Comparison of ENCODE assay signal across 10 cellular contexts in the genomic region with DNA sequence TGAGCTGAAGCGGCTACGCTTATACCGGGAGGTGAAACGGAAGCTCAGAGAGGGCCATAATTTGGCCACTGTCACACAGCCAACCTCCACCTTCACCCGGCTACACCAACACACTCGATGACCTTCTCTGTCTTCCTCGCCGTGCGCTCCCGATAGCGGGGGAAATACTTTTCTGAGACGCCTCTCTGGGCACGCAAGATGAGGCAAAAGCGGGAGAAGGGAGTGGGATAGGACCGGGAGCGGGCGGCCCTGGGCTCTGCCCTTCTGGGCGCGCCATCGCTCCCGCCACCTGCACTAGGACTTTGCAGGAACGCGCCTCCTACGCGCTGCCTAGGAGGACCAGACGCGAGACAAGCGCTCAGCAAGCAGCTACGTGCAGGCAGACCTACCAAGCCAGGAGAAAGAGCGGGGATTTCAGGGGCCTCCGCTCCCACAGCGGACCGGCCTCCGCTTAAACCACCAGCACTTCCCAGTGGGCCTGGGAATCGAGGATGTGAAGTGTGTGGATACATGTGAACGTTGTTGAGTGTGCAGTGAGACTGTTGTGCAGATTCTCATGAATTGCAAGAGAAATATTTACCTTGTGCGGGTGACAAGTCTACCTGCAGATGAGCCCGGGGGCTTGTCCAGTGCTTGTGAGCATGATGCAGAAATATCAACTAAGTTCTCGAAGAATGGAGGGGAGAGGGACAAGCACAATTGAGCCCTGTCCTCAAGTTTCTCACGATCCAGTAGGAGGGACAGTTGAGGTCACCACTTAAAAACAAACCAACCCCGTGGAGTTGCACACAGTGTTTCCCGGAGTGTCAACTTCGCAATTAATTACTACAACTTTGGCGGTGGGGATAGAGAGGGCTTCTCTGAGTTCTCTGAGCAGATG. TPM values are rescaled to one million over a fixed set of nuclear protein-coding genes. Genes with fewer than 3 reads are reported as not detected.
DNase-seq lines count a peak whose midpoint lies in the region; ATAC-seq, FAIRE-seq and TF ChIP-seq lines count a peak whose summit lies in the region.
"Had no signal": no experiment of that assay in that cellular context is flagged by ENCODE, and none has a peak within 500 bp of the region (broad histone marks: within the 10 kb centered on the region; RNA-seq: fewer than 3 reads in every experiment).

No MANE protein-coding gene starts in this region.

- H3K36me3 ChIP-seq in K562 (ENCODE audit: control insufficient read depth, insufficient read depth, low read length) (no peaks in the 10 kb centered on the region), HepG2 (replicated peaks in 1 of 2; ENCODE audit: control insufficient read depth in 1 of 2, insufficient read depth in 2 of 2, low read length in 2 of 2) (no peaks in the 10 kb centered on the region), thoracic aorta (no peaks in the 10 kb centered on the region)

- H3K4me2 ChIP-seq in K562 (ENCODE audit: insufficient read depth, low read length): no peak overlapping the region
- peak overlapping the region; percentile 82 for H3K4me2 ChIP-seq in HepG2 (ENCODE audit: low read depth, low read length)

- H3K4me3 ChIP-seq in K562 (no peak overlapping the region), HepG2 (replicated peaks in 1 of 3; ENCODE audit: insufficient read depth in 1 of 3, low read depth in 2 of 3, low read length in 3 of 3) (peak overlapping the region; percentile 42 to 75 (median 57)), thoracic aorta (peak overlapping the region; percentile 65)

- H4K20me1 ChIP-seq in K562 (replicated peaks; ENCODE audit: control insufficient read depth, insufficient read depth, low read length): peaks cover 11% of the 10 kb centered on the region
- H4K20me1 ChIP-seq in HepG2 (ENCODE audit: insufficient read depth, low read length): peaks cover 4% of the 10 kb centered on the region; the same call in 1 of the 2 replicates

- H3K9me3 ChIP-seq in K562 (replicated peaks; ENCODE audit: control insufficient read depth, insufficient read depth, low read depth, low read length): no peaks in the 10 kb centered on the region
- H3K9me3 ChIP-seq in HepG2 (ENCODE audit: low read length): no peaks in the 10 kb centered on the region
- no peaks in the 10 kb centered on the region for H3K9me3 ChIP-seq in thoracic aorta

- no peak overlapping the region for H3K27ac ChIP-seq in K562 (ENCODE audit: extremely low read depth, low read depth, low read length)
- no peak overlapping the region for H3K27ac ChIP-seq in HepG2 (ENCODE audit: extremely low read length, insufficient read depth, low read length)
- H3K27ac ChIP-seq in thoracic aorta: no peak overlapping the region

- DNase-seq in activated T-cell treated with anti-CD3 and anti-CD28 coated beads, Interleukin-2, amount 50 U/mL, for 72 hours: no peak
- no peak for DNase-seq in activated T-cell treated with anti-CD3 and anti-CD28 coated beads, Interleukin-2, amount 50 U/mL, for 4 hours
- no peak for DNase-seq in K562 (ENCODE audit: extremely low read depth in 1 of 4, low spot score in 3 of 4)
- no peak for DNase-seq in HepG2 (ENCODE audit: low spot score)
- DNase-seq in thoracic aorta (ENCODE audit: low spot score): no peak
- DNase-seq in CD14-positive monocyte (ENCODE audit: low spot score): no peak
- DNase-seq in stimulated activated CD4-positive, alpha-beta T cell treated with anti-CD3 and anti-CD28 coated beads, Interleukin-15, amount 100 ng/mL, for 24 hours: no peak
- no peak for DNase-seq in NCI-H1930 (lab: John Stamatoyannopoulos, UW)
- DNase-seq: activated CD4-positive, alpha-beta T cell treated with anti-CD3 and anti-CD28 coated beads for 4 hours had no signal

- H3K9ac ChIP-seq in K562 (ENCODE audit: insufficient read depth in 1 of 2, low read depth in 2 of 2, low read length in 2 of 2) (0 out of 4 replicates have a peak overlapping the region, but pooled peaks of 1 of the 2 experiments have one; percentile 4), HepG2 (ENCODE audit: insufficient read depth, low read depth, low read length) (no peak overlapping the region)

- CTCF ChIA-PET in K562 (lab: Yijun Ruan, JAX; ENCODE audit: low intra/inter-chr PET ratio) (interaction anchor here (0.6 to 1.6 kb wide), 2 partner anchors 474 to 660 kb away, joined by 4 to 5 read pairs; no protein-coding TSS in a partner anchor), HepG2 (lab: Yijun Ruan, JAX; ENCODE audit: low intra/inter-chr PET ratio, low total read pairs) (interaction anchor here (5.4 kb wide), 1 partner anchor 473 kb away, joined by 67 read pairs; no protein-coding TSS in a partner anchor)

- ATAC-seq in activated T-cell treated with anti-CD3 and anti-CD28 coated beads, Interleukin-2, amount 50 U/mL, for 72 hours (replicated peaks in 1 of 2): no peak
- ATAC-seq in activated T-cell treated with anti-CD3 and anti-CD28 coated beads, Interleukin-2, amount 50 U/mL, for 4 hours: no peak
- ATAC-seq in K562 (no peak), HepG2 (peak; percentile 5; the same call in 1 of the 3 replicates), thoracic aorta (ENCODE audit: insufficient number of reproducible peaks, low FRiP score, low read depth) (no peak)

- FAIRE-seq in K562 (lab: Jason Lieb, UNC) (no peak), HepG2 (lab: Jason Lieb, UNC) (no peak)

- TF ChIP-seq CTCF in K562 (IDR thresholded peaks at IDR 0.05 in 2 of 3, conservative IDR thresholded peaks at IDR 0.05 in 1 of 3; ENCODE audit: insufficient read depth in 2 of 3, low read depth in 1 of 3, low read length in 3 of 3) (no peak), HepG2 (CRISPR knock-in tag; IDR thresholded peaks at IDR 0.05) (no peak), thoracic aorta (IDR thresholded peaks at IDR 0.05) (no peak), CD14-positive monocyte (IDR thresholded peaks at IDR 0.05) (no peak)

- BruUV-seq in K562 (replicated peaks; lab: Mats Ljungman, UMichigan) (no TSS peak), HepG2 (replicated peaks; lab: Mats Ljungman, UMichigan) (no TSS peak)

- no peak overlapping the region for H3K27ac Mint-ChIP-seq in activated T-cell treated with anti-CD3 and anti-CD28 coated beads, Interleukin-2, amount 50 U/mL, for 72 hours
- H3K27ac Mint-ChIP-seq in CD14-positive monocyte: no peak overlapping the region

- H3K36me3 Mint-ChIP-seq in activated T-cell treated with anti-CD3 and anti-CD28 coated beads, Interleukin-2, amount 50 U/mL, for 72 hours (ENCODE audit: insufficient read depth in 2 of 2): no peaks in the 10 kb centered on the region
- no peaks in the 10 kb centered on the region for H3K36me3 Mint-ChIP-seq in activated T-cell treated with anti-CD3 and anti-CD28 coated beads, Interleukin-2, amount 50 U/mL, for 4 hours (ENCODE audit: insufficient read depth)
- peaks cover 0 to 3% of the 10 kb centered on the region in 2 donors for H3K36me3 Mint-ChIP-seq in CD14-positive monocyte

- POLR2A ChIA-PET in K562 (lab: Yijun Ruan, JAX): interaction anchor here (0.6 kb wide), 1 partner anchor 128 kb away, joined by 3 read pairs; no protein-coding TSS in a partner anchor
- POLR2A ChIA-PET in HepG2 (lab: Yijun Ruan, JAX): no interaction called here

- intact Hi-C loops in K562 (cut with micrococcal nuclease): no loop called here
- intact Hi-C loops in HepG2 (cut with micrococcal nuclease; ENCODE audit: unreplicated experiment): loop anchor here (2.0 to 5.0 kb wide), 2 partner anchors 392 to 911 kb away; no protein-coding TSS in a partner anchor
- intact Hi-C loops in CD14-positive monocyte (cut with micrococcal nuclease): loop anchor here (5.0 to 10.0 kb wide), 3 partner anchors 558 to 708 kb away; no protein-coding TSS in a partner anchor

- H3K4me1 ChIP-seq in K562 (replicated peaks in 1 of 2; ENCODE audit: control insufficient read depth in 2 of 2, insufficient read depth in 2 of 2, low read length in 2 of 2): peaks cover 0 to 29% of the 10 kb centered on the region in 2 experiments; a peak in 3 of 5 replicates
- peaks cover 32% of the 10 kb centered on the region for H3K4me1 ChIP-seq in HepG2 (ENCODE audit: insufficient read depth, low read length)
- peaks cover 20 to 39% of the 10 kb centered on the region in 2 donors for H3K4me1 ChIP-seq in thoracic aorta (ENCODE audit: control insufficient read depth in 1 of 2, low read depth in 2 of 2)

- H2AFZ ChIP-seq in K562 (ENCODE audit: low read depth, low read length) (no peak overlapping the region), HepG2 (ENCODE audit: low read length) (no peak overlapping the region)

- no peaks in the 10 kb centered on the region for H3K9me1 ChIP-seq in K562 (ENCODE audit: control insufficient read depth, insufficient read depth, low read length)

- H3K27me3 Mint-ChIP-seq in activated T-cell treated with anti-CD3 and anti-CD28 coated beads, Interleukin-2, amount 50 U/mL, for 72 hours (ENCODE audit: low read depth): peaks cover 84% of the 10 kb centered on the region
- peaks cover 72% of the 10 kb centered on the region for H3K27me3 Mint-ChIP-seq in activated T-cell treated with anti-CD3 and anti-CD28 coated beads, Interleukin-2, amount 50 U/mL, for 4 hours (ENCODE audit: low read depth)
- H3K27me3 Mint-ChIP-seq in CD14-positive monocyte (ENCODE audit: low read depth in 3 of 3): peaks cover 86 to 95% (median 86%) of the 10 kb centered on the region in 3 donors

- H3K9me3 Mint-ChIP-seq in activated T-cell treated with anti-CD3 and anti-CD28 coated beads, Interleukin-2, amount 50 U/mL, for 72 hours: no peaks in the 10 kb centered on the region
- H3K9me3 Mint-ChIP-seq in activated T-cell treated with anti-CD3 and anti-CD28 coated beads, Interleukin-2, amount 50 U/mL, for 4 hours: no peaks in the 10 kb centered on the region
- peaks cover 0 to 20% (median 3%) of the 10 kb centered on the region in 7 donors for H3K9me3 Mint-ChIP-seq in CD14-positive monocyte

- TF ChIP-seq RAD21 in K562 (CRISPR knock-in tag; conservative IDR thresholded peaks at IDR 0.05 in 1 of 2, IDR thresholded peaks at IDR 0.05 in 1 of 2) (no peak), HepG2 (CRISPR knock-in tag; IDR thresholded peaks at IDR 0.05) (no peak)

- H3K27me3 ChIP-seq in K562 (ENCODE audit: control insufficient read depth in 2 of 2, insufficient read depth in 2 of 2, low read length in 2 of 2) (peaks cover 29 to 82% of the 10 kb centered on the region in 2 experiments; a peak in 4 of 5 replicates), HepG2 (ENCODE audit: control insufficient read depth in 1 of 2, insufficient read depth in 2 of 2, low read length in 2 of 2) (peaks cover 29 to 98% of the 10 kb centered on the region in 2 experiments; a peak in 4 of 5 replicates), thoracic aorta (replicated peaks; ENCODE audit: insufficient read depth) (peaks cover 12% of the 10 kb centered on the region)

- H3K79me2 ChIP-seq in K562 (ENCODE audit: control insufficient read depth, insufficient read depth, low read length): no peaks in the 10 kb centered on the region
- no peaks in the 10 kb centered on the region for H3K79me2 ChIP-seq in HepG2 (ENCODE audit: insufficient read depth, low read length)

- TF ChIP-seq EP300 in K562 (IDR thresholded peaks at IDR 0.05; ENCODE audit: low read length) (no peak), HepG2 (IDR thresholded peaks at IDR 0.05; ENCODE audit: low read depth in 2 of 2, low read length in 2 of 2) (no peak), HepG2 (CRISPR knock-in tag; IDR thresholded peaks at IDR 0.05; ENCODE audit: borderline replicate concordance) (no peak)

- WGBS in K562 (ENCODE audit: insufficient coverage, low coverage, missing lambda C conversion rate): 15% methylated on average over 35 of the region's 44 CpGs
- WGBS in HepG2 (ENCODE audit: low lambda C conversion rate): 22% methylated on average over 37 of the region's 44 CpGs

- in situ Hi-C loops in K562 (cut with MboI) (no loop called here), HepG2 (cut with HindIII; ENCODE audit: extremely low pct_ligation_motif_present, low pct_unique_long_range_greater_than_20kb) (loop anchor here (10.0 kb wide), 1 partner anchor 908 kb away; no protein-coding TSS in a partner anchor)

- TF ChIP-seq POLR2A in K562 (conservative IDR thresholded peaks at IDR 0.05) (no peak), HepG2 (IDR thresholded peaks at IDR 0.05; ENCODE audit: insufficient read depth in 1 of 2, low read depth in 2 of 2, low read length in 2 of 2) (no peak)

- peak overlapping the region; percentile 68 to 75 for H3K4me3 Mint-ChIP-seq in activated T-cell treated with anti-CD3 and anti-CD28 coated beads, Interleukin-2, amount 50 U/mL, for 72 hours
- no peak overlapping the region for H3K4me3 Mint-ChIP-seq in activated T-cell treated with anti-CD3 and anti-CD28 coated beads, Interleukin-2, amount 50 U/mL, for 4 hours
- H3K4me3 Mint-ChIP-seq in CD14-positive monocyte: peak overlapping the region in 1 of 2 donors; percentile 70

- peaks cover 25% of the 10 kb centered on the region for H3K4me1 Mint-ChIP-seq in activated T-cell treated with anti-CD3 and anti-CD28 coated beads, Interleukin-2, amount 50 U/mL, for 72 hours (ENCODE audit: low read depth)
- H3K4me1 Mint-ChIP-seq in activated T-cell treated with anti-CD3 and anti-CD28 coated beads, Interleukin-2, amount 50 U/mL, for 4 hours (ENCODE audit: low read depth): peaks cover 28% of the 10 kb centered on the region
- peaks cover 21% of the 10 kb centered on the region for H3K4me1 Mint-ChIP-seq in CD14-positive monocyte

RNA-seq across cellular contexts. Expression of gene SIX3, which starts 11.5 kb away (rescaled TPM):
- total RNA-seq in activated T-cell treated with anti-CD3 and anti-CD28 coated beads, Interleukin-2, amount 50 U/mL, for 72 hours: not detected
- total RNA-seq in activated T-cell treated with anti-CD3 and anti-CD28 coated beads, Interleukin-2, amount 50 U/mL, for 4 hours: under 1 TPM in 1 of 3 donors, not detected in 2; 0.11 TPM
- total RNA-seq in K562 (2011; cell fraction: chromatin; rRNA removed; ENCODE audit: low replicate concordance): not detected in 2 replicates
- not detected in 2 replicates for total RNA-seq in K562 (2011; cell fraction: nucleolus; rRNA removed)
- not detected in 2 replicates for total RNA-seq in K562 (2011; cell fraction: nucleoplasm; rRNA removed)
- total RNA-seq in K562 (2014; rRNA removed) (not detected in 2 replicates), K562 (2014; rRNA removed; fragmentation: Illumina TruSeq; extraction: Trizol) (not detected in 2 replicates), K562 (2015; rRNA removed; fragmentation: Illumina TruSeq; extraction: Trizol) (not detected in 2 replicates), K562 (2021) (not detected in 2 replicates), HepG2 (2016; rRNA removed; fragmentation: Illumina TruSeq; extraction: Trizol) (not detected in 2 replicates), thoracic aorta (under 1 TPM in 1 of 2 donors, not detected in 1; 0.14 TPM)
- polyA plus RNA-seq in K562 (2011; rRNA removed) (not detected in 2 replicates), K562 (2014; fragmentation: Illumina TruSeq; extraction: Trizol) (not detected in 2 replicates), K562 (2014; fragmentation: Nextera tagmentation; extraction: Ambion mirVana) (not detected), K562 (2014; rRNA removed) (not detected in 2 replicates), HepG2 (2011; rRNA removed) (not detected in 2 replicates), CD14-positive monocyte (not detected)
- not detected in 2 replicates for polyA plus RNA-seq in K562 (2011; cell fraction: cytosol; rRNA removed)
- polyA plus RNA-seq in K562 (2011; cell fraction: nucleus; rRNA removed): not detected in 2 replicates
- polyA plus RNA-seq in K562 (2012): not detected in 2 replicates
- polyA minus RNA-seq in K562 (2011; rRNA and poly(A)+ RNA removed): not detected in 2 replicates
- polyA minus RNA-seq in K562 (2011; cell fraction: cytosol; rRNA and poly(A)+ RNA removed): not detected in 2 replicates
- polyA minus RNA-seq in K562 (2011; cell fraction: nucleus; rRNA and poly(A)+ RNA removed): not detected in 2 replicates
- total RNA-seq in HepG2 (2016; cell fraction: cytosol; rRNA removed; fragmentation: Illumina TruSeq; extraction: Trizol; ENCODE audit: low read depth): not detected in 2 replicates
- not detected in 2 replicates for total RNA-seq in HepG2 (2016; cell fraction: insoluble cytoplasmic fraction; rRNA removed; fragmentation: Illumina TruSeq; extraction: Trizol)
- total RNA-seq in HepG2 (2016; cell fraction: membrane; rRNA removed; fragmentation: Illumina TruSeq; extraction: Trizol): not detected in 2 replicates
- total RNA-seq in HepG2 (2016; cell fraction: nucleus; rRNA removed; fragmentation: Illumina TruSeq; extraction: Trizol): not detected in 2 replicates
- polyA plus RNA-seq in HepG2 (2011; cell fraction: cytosol; rRNA removed): not detected in 2 replicates
- polyA plus RNA-seq in HepG2 (2011; cell fraction: nucleus; rRNA removed): not detected in 2 replicates
- polyA plus RNA-seq in HepG2 (2012): not detected in 2 replicates
- not detected in 2 replicates for polyA plus RNA-seq in HepG2 (2016; cell fraction: cytosol; fragmentation: Illumina TruSeq; extraction: Trizol; ENCODE audit: low read depth)
- polyA plus RNA-seq in HepG2 (2016; cell fraction: insoluble cytoplasmic fraction; fragmentation: Illumina TruSeq; extraction: Trizol; ENCODE audit: low read depth): not detected in 2 replicates
- not detected in 2 replicates for polyA plus RNA-seq in HepG2 (2016; cell fraction: membrane; fragmentation: Illumina TruSeq; extraction: Trizol; ENCODE audit: low read depth)
- not detected in 2 replicates for polyA plus RNA-seq in HepG2 (2016; cell fraction: nucleus; fragmentation: Illumina TruSeq; extraction: Trizol; ENCODE audit: insufficient read depth, low read depth)
- not detected in 2 replicates for polyA minus RNA-seq in HepG2 (2011; rRNA and poly(A)+ RNA removed; ENCODE audit: low replicate concordance)
- not detected in 2 replicates for polyA minus RNA-seq in HepG2 (2011; cell fraction: cytosol; rRNA and poly(A)+ RNA removed)
- polyA minus RNA-seq in HepG2 (2011; cell fraction: nucleus; rRNA and poly(A)+ RNA removed): not detected in 2 replicates
- polyA plus RNA-seq: esophagus had no signal

RNA-seq across cellular contexts. Expression of gene SIX2, which starts 56.2 kb away (rescaled TPM):
- total RNA-seq in activated T-cell treated with anti-CD3 and anti-CD28 coated beads, Interleukin-2, amount 50 U/mL, for 72 hours: under 1 TPM in 1 of 2 donors, not detected in 1; 0.12 TPM
- total RNA-seq in activated T-cell treated with anti-CD3 and anti-CD28 coated beads, Interleukin-2, amount 50 U/mL, for 4 hours: not detected
- not detected in 2 replicates for total RNA-seq in K562 (2011; cell fraction: chromatin; rRNA removed; ENCODE audit: low replicate concordance)
- not detected in 2 replicates for total RNA-seq in K562 (2011; cell fraction: nucleolus; rRNA removed)
- not detected in 2 replicates for total RNA-seq in K562 (2011; cell fraction: nucleoplasm; rRNA removed)
- total RNA-seq in K562 (2014; rRNA removed) (not detected in 2 replicates), K562 (2014; rRNA removed; fragmentation: Illumina TruSeq; extraction: Trizol) (not detected in 2 replicates), K562 (2015; rRNA removed; fragmentation: Illumina TruSeq; extraction: Trizol) (not detected in 2 replicates), K562 (2021) (not detected in 2 replicates), HepG2 (2016; rRNA removed; fragmentation: Illumina TruSeq; extraction: Trizol) (not detected in 2 replicates), thoracic aorta (10 to 100 TPM in 1 of 2 donors, 1 to 10 TPM in 1; 6.6 to 13.5 TPM)
- polyA plus RNA-seq in K562 (2011; rRNA removed) (not detected in 2 replicates), K562 (2014; fragmentation: Illumina TruSeq; extraction: Trizol) (not detected in 2 replicates), K562 (2014; fragmentation: Nextera tagmentation; extraction: Ambion mirVana) (not detected), K562 (2014; rRNA removed) (not detected in 2 replicates), HepG2 (2011; rRNA removed) (not detected in 2 replicates), CD14-positive monocyte (not detected)
- polyA plus RNA-seq in K562 (2011; cell fraction: cytosol; rRNA removed): not detected in 2 replicates
- polyA plus RNA-seq in K562 (2011; cell fraction: nucleus; rRNA removed): not detected in 2 replicates
- not detected in 2 replicates for polyA plus RNA-seq in K562 (2012)
- not detected in 2 replicates for polyA minus RNA-seq in K562 (2011; rRNA and poly(A)+ RNA removed)
- not detected in 2 replicates for polyA minus RNA-seq in K562 (2011; cell fraction: cytosol; rRNA and poly(A)+ RNA removed)
- polyA minus RNA-seq in K562 (2011; cell fraction: nucleus; rRNA and poly(A)+ RNA removed): 0.27 TPM in 1 of 2 replicates, not detected in the other
- total RNA-seq in HepG2 (2016; cell fraction: cytosol; rRNA removed; fragmentation: Illumina TruSeq; extraction: Trizol; ENCODE audit: low read depth): not detected in 2 replicates
- total RNA-seq in HepG2 (2016; cell fraction: insoluble cytoplasmic fraction; rRNA removed; fragmentation: Illumina TruSeq; extraction: Trizol): not detected in 2 replicates
- total RNA-seq in HepG2 (2016; cell fraction: membrane; rRNA removed; fragmentation: Illumina TruSeq; extraction: Trizol): not detected in 2 replicates
- not detected in 2 replicates for total RNA-seq in HepG2 (2016; cell fraction: nucleus; rRNA removed; fragmentation: Illumina TruSeq; extraction: Trizol)
- polyA plus RNA-seq in HepG2 (2011; cell fraction: cytosol; rRNA removed): not detected in 2 replicates
- polyA plus RNA-seq in HepG2 (2011; cell fraction: nucleus; rRNA removed): not detected in 2 replicates
- polyA plus RNA-seq in HepG2 (2012): not detected in 2 replicates
- polyA plus RNA-seq in HepG2 (2016; cell fraction: cytosol; fragmentation: Illumina TruSeq; extraction: Trizol; ENCODE audit: low read depth): not detected in 2 replicates
- not detected in 2 replicates for polyA plus RNA-seq in HepG2 (2016; cell fraction: insoluble cytoplasmic fraction; fragmentation: Illumina TruSeq; extraction: Trizol; ENCODE audit: low read depth)
- polyA plus RNA-seq in HepG2 (2016; cell fraction: membrane; fragmentation: Illumina TruSeq; extraction: Trizol; ENCODE audit: low read depth): not detected in 2 replicates
- not detected in 2 replicates for polyA plus RNA-seq in HepG2 (2016; cell fraction: nucleus; fragmentation: Illumina TruSeq; extraction: Trizol; ENCODE audit: insufficient read depth, low read depth)
- 17.4 TPM in 1 of 2 replicates, not detected in the other for polyA minus RNA-seq in HepG2 (2011; rRNA and poly(A)+ RNA removed; ENCODE audit: low replicate concordance)
- polyA minus RNA-seq in HepG2 (2011; cell fraction: cytosol; rRNA and poly(A)+ RNA removed): not detected in 2 replicates
- polyA minus RNA-seq in HepG2 (2011; cell fraction: nucleus; rRNA and poly(A)+ RNA removed): 0.26 TPM in 1 of 2 replicates, not detected in the other

Comparison
In these comparisons a context has a peak if more than half of its experiments do, and no peak if none do; other contexts are left out.
1. RNA of gene SIX2, which starts 56.2 kb away (total RNA-seq): 6.6 to 13.5 TPM in thoracic aorta; 0.12 TPM in activated T-cell treated with anti-CD3 and anti-CD28 coated beads, Interleukin-2, amount 50 U/mL, for 72 hours, not detected in activated T-cell treated with anti-CD3 and anti-CD28 coated beads, Interleukin-2, amount 50 U/mL, for 4 hours, not detected in K562 and not detected in HepG2; every median in the first group is over 4 times any median in the second.